In the genomic region with DNA sequence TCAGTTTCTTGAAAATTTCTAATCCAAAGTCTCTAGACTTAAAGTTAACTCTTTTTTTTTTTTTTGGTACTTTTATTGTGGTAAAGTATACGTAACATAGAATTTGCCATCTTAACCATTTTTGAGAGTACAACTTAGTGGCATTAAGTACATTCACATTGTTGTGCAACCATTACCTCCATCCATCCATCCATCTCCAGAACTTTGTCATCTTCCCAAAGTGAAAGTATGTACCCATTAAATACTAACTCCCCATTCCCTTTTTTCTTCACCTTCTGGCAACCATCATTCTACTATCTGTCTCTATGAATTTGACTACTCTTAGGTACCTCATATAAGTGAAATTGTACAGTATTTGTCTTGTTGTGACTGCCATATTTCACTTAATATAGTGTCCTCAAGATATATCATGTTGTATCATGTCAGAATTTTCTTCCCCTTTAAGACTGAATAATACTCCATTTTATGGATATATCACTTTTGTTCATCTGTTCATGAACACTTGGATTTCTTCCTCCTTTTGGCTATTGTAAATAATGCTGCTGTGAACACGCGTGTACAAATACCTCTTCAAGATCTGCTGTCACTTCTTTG, we compare ENCODE assay signal across 1 cellular context.
TF ChIP-seq lines count a peak whose summit lies in the region.

No MANE protein-coding gene starts in this region.

TF ChIP-seq in K562, 482 proteins besides CTCF, POLR2A, EP300 and RAD21:
- peak; percentile 75 for TF ChIP-seq CEBPB (tag; IDR thresholded peaks at IDR 0.05)
- no peak for TF ChIP-seq NFYB (IDR thresholded peaks at IDR 0.05; ENCODE audit: extremely low read depth, insufficient read length)
- no peak for TF ChIP-seq TBP (optimal IDR thresholded peaks at IDR 0.05; ENCODE audit: low read depth, low read length)
- TF ChIP-seq CBFA2T2 (conservative IDR thresholded peaks at IDR 0.05): no peak
- TF ChIP-seq ILK (tag; IDR thresholded peaks at IDR 0.05; ENCODE audit: borderline replicate concordance, low read depth): 0 out of 2 replicates have a peak, but pooled peaks have one; percentile 9
- TF ChIP-seq CEBPG (CRISPR knock-in tag; IDR thresholded peaks at IDR 0.05): no peak
- TF ChIP-seq CEBPG (tag; conservative IDR thresholded peaks at IDR 0.05 in 1 of 2, IDR thresholded peaks at IDR 0.05 in 1 of 2): peak; percentile 27 to 64; a peak in 2 of 4 replicates
